In genomic region chr2:158755738-158756137, GRCh38 we compare ENCODE assay signal across 14 cellular contexts. TPM values are rescaled to one million over a fixed set of nuclear protein-coding genes. Genes with fewer than 3 reads are reported as not detected.
A peak's percentile ranks its signal among the peaks of the same experiment; 100 is the strongest.
DNase-seq lines count a peak whose midpoint lies in the region; ATAC-seq and TF ChIP-seq lines count a peak whose summit lies in the region.
"Had no signal": no experiment of that assay in that cellular context is flagged by ENCODE, and none has a peak within 500 bp of the region (broad histone marks: within the 10 kb centered on the region; RNA-seq: fewer than 3 reads in every experiment).

No MANE protein-coding gene starts in this region.

- peaks cover 17% of the 10 kb centered on the region for H3K4me1 ChIP-seq in mammary epithelial cell (ENCODE audit: insufficient read depth, low read length)
- peaks cover 4% of the 10 kb centered on the region for H3K4me1 ChIP-seq in ovary (ENCODE audit: insufficient read depth)

- H3K27me3 Mint-ChIP-seq in activated naive CD8-positive, alpha-beta T cell treated with anti-CD3 and anti-CD28 coated beads, Interleukin-2, amount 50 U/mL, for 24 hours: peaks cover 6% of the 10 kb centered on the region
- peaks cover 13% of the 10 kb centered on the region for H3K27me3 Mint-ChIP-seq in activated naive CD8-positive, alpha-beta T cell treated with anti-CD3 and anti-CD28 coated beads for 36 hours
- peaks cover 11% of the 10 kb centered on the region for H3K27me3 Mint-ChIP-seq in osteocyte (ENCODE audit: unreplicated experiment)

- BruUV-seq in mammary epithelial cell (replicated peaks; lab: Mats Ljungman, UMichigan): no TSS peak

- no peak overlapping the region for H3K4me3 ChIP-seq in mammary epithelial cell (replicated peaks in 1 of 3; ENCODE audit: insufficient read depth in 1 of 3, low read depth in 2 of 3, low read length in 3 of 3)
- no peak overlapping the region for H3K4me3 ChIP-seq in ovary
- H3K4me3 ChIP-seq: lung had no signal

- H3K4me3 Mint-ChIP-seq in activated naive CD8-positive, alpha-beta T cell treated with anti-CD3 and anti-CD28 coated beads, Interleukin-2, amount 50 U/mL, for 24 hours: no peak overlapping the region
- no peak overlapping the region for H3K4me3 Mint-ChIP-seq in activated naive CD8-positive, alpha-beta T cell treated with anti-CD3 and anti-CD28 coated beads for 36 hours
- no peak overlapping the region for H3K4me3 Mint-ChIP-seq in osteocyte (ENCODE audit: unreplicated experiment)
- H3K4me3 Mint-ChIP-seq: CD4-positive, alpha-beta T cell had no signal

- in situ Hi-C loops in mammary epithelial cell (cut with MboI; ENCODE audit: low sequenced_read_pairs in 2 of 2): no loop called here

- CTCF ChIA-PET in mammary epithelial cell (lab: Charles Lee; ENCODE audit: low non-redundant PET): no interaction called here

- no peaks in the 10 kb centered on the region for H3K36me3 Mint-ChIP-seq in activated naive CD8-positive, alpha-beta T cell treated with anti-CD3 and anti-CD28 coated beads, Interleukin-2, amount 50 U/mL, for 24 hours (ENCODE audit: low read depth)
- no peaks in the 10 kb centered on the region for H3K36me3 Mint-ChIP-seq in activated naive CD8-positive, alpha-beta T cell treated with anti-CD3 and anti-CD28 coated beads for 36 hours
- no peaks in the 10 kb centered on the region for H3K36me3 Mint-ChIP-seq in osteocyte (ENCODE audit: unreplicated experiment)

- no peak for ATAC-seq in activated naive CD8-positive, alpha-beta T cell treated with anti-CD3 and anti-CD28 coated beads, Interleukin-2, amount 50 U/mL, for 24 hours
- ATAC-seq in activated CD4-positive, CD25-positive, alpha-beta regulatory T cell treated with anti-CD3 and anti-CD28 coated beads, Interleukin-2, amount 50 U/mL, for 24 hours: no peak
- ATAC-seq: sciatic nerve had no signal

- 43% methylated on average over 6 of the region's 6 CpGs for WGBS in mammary epithelial cell (ENCODE audit: low coverage, missing lambda C conversion rate)
- 53 to 61% (median 57%) methylated on average over 6 of the region's 6 CpGs for WGBS in ovary, 3 donors

- no peaks in the 10 kb centered on the region for H3K9me3 Mint-ChIP-seq in activated naive CD8-positive, alpha-beta T cell treated with anti-CD3 and anti-CD28 coated beads, Interleukin-2, amount 50 U/mL, for 24 hours
- no peaks in the 10 kb centered on the region for H3K9me3 Mint-ChIP-seq in activated naive CD8-positive, alpha-beta T cell treated with anti-CD3 and anti-CD28 coated beads for 36 hours
- H3K9me3 Mint-ChIP-seq in osteocyte (ENCODE audit: unreplicated experiment): no peaks in the 10 kb centered on the region
- H3K9me3 Mint-ChIP-seq: CD4-positive, alpha-beta T cell had no signal

- TF ChIP-seq CTCF in mammary epithelial cell (conservative IDR thresholded peaks at IDR 0.05 in 1 of 2, IDR thresholded peaks at IDR 0.05 in 1 of 2; ENCODE audit: extremely low read depth in 1 of 2, insufficient read depth in 1 of 2, low read depth in 1 of 2, low read length in 2 of 2) (peak; percentile 43 to 56), osteocyte (IDR thresholded peaks at IDR 0.05) (peak; percentile 42), ovary (IDR thresholded peaks at IDR 0.05) (no peak)

- H3K36me3 ChIP-seq in mammary epithelial cell (ENCODE audit: insufficient read depth, low read length) (no peaks in the 10 kb centered on the region), ovary (no peaks in the 10 kb centered on the region)

- no peaks in the 10 kb centered on the region for H4K20me1 ChIP-seq in mammary epithelial cell (ENCODE audit: insufficient read depth, low read length)

- H3K27me3 ChIP-seq in mammary epithelial cell (ENCODE audit: insufficient read depth, low read length) (no peaks in the 10 kb centered on the region), ovary (no peaks in the 10 kb centered on the region)

- H3K4me1 Mint-ChIP-seq in activated naive CD8-positive, alpha-beta T cell treated with anti-CD3 and anti-CD28 coated beads, Interleukin-2, amount 50 U/mL, for 24 hours: no peaks in the 10 kb centered on the region
- H3K4me1 Mint-ChIP-seq in activated naive CD8-positive, alpha-beta T cell treated with anti-CD3 and anti-CD28 coated beads for 36 hours: no peaks in the 10 kb centered on the region
- peaks cover 10% of the 10 kb centered on the region for H3K4me1 Mint-ChIP-seq in osteocyte (ENCODE audit: unreplicated experiment)

- no peak overlapping the region for H3K27ac ChIP-seq in mammary epithelial cell (ENCODE audit: insufficient read depth, low read depth, low read length)
- no peak overlapping the region for H3K27ac ChIP-seq in ovary

- no peak for TF ChIP-seq EP300 in ovary (IDR thresholded peaks at IDR 0.05)

- DNase-seq in activated naive CD8-positive, alpha-beta T cell treated with anti-CD3 and anti-CD28 coated beads, Interleukin-2, amount 50 U/mL, for 24 hours: peak; percentile 5
- no peak for DNase-seq in activated naive CD8-positive, alpha-beta T cell treated with anti-CD3 and anti-CD28 coated beads for 36 hours
- peak; percentile 45 to 46 for DNase-seq in Kasumi-1 (lab: John Stamatoyannopoulos, UW)
- no peak for DNase-seq in mammary epithelial cell
- no peak for DNase-seq in osteocyte (ENCODE audit: extremely low spot score, unreplicated experiment)
- DNase-seq in ovary: no peak
- no peak for DNase-seq in stimulated activated CD4-positive, alpha-beta T cell treated with anti-CD3 and anti-CD28 coated beads, Interleukin-1b, Interleukin-23, amount 100 ng/mL, for 48 hours
- DNase-seq: amygdala; CD4-positive, alpha-beta T cell; NCI-H1092 treated with DMSO at 0.1 percent for 48 hours had no signal

- H3K79me2 ChIP-seq in mammary epithelial cell (ENCODE audit: insufficient read depth, low read length): no peaks in the 10 kb centered on the region

- dilution Hi-C loops in mammary epithelial cell (cut with HindIII; ENCODE audit: low sequenced_read_pairs): no loop called here

- no peak for TF ChIP-seq POLR2A in ovary (IDR thresholded peaks at IDR 0.05)

- intact Hi-C loops in mammary epithelial cell (cut with micrococcal nuclease) (loop anchor here (2.0 to 10.0 kb wide), 3 partner anchors 137 to 721 kb away; no protein-coding TSS in a partner anchor), ovary (cut with DNase I) (loop anchor here in 2 of 4 donors (10.0 kb wide), 2 partner anchors 571 to 1261 kb away; no protein-coding TSS in a partner anchor)

- H3K27ac Mint-ChIP-seq in activated naive CD8-positive, alpha-beta T cell treated with anti-CD3 and anti-CD28 coated beads, Interleukin-2, amount 50 U/mL, for 24 hours: no peak overlapping the region
- no peak overlapping the region for H3K27ac Mint-ChIP-seq in activated naive CD8-positive, alpha-beta T cell treated with anti-CD3 and anti-CD28 coated beads for 36 hours
- H3K27ac Mint-ChIP-seq in osteocyte (ENCODE audit: unreplicated experiment): no peak overlapping the region
- H3K27ac Mint-ChIP-seq: CD4-positive, alpha-beta T cell had no signal

- peak overlapping the region; percentile 43 for H2AFZ ChIP-seq in mammary epithelial cell (ENCODE audit: low read depth, low read length)

- H3K4me2 ChIP-seq in mammary epithelial cell (ENCODE audit: insufficient read depth, low read depth, low read length): no peak overlapping the region

- no peak overlapping the region for H3K9ac ChIP-seq in mammary epithelial cell (ENCODE audit: insufficient read depth, low read length)

- H3K9me3 ChIP-seq in mammary epithelial cell (replicated peaks; ENCODE audit: insufficient read depth, low read length) (no peaks in the 10 kb centered on the region), ovary (no peaks in the 10 kb centered on the region)

RNA-seq across cellular contexts. Expression of gene DAPL1, which starts 39.4 kb away (rescaled TPM):
- not detected for total RNA-seq in activated naive CD8-positive, alpha-beta T cell treated with anti-CD3 and anti-CD28 coated beads for 36 hours
- 1 to 10 TPM; 1.2 to 1.6 TPM for total RNA-seq in mammary epithelial cell
- polyA plus RNA-seq in mammary epithelial cell: 5.2 TPM
- polyA minus RNA-seq in mammary epithelial cell: not detected
- not detected in 2 replicates for total RNA-seq in osteocyte
- total RNA-seq in ovary: 10 to 100 TPM in 1 of 7 donors, 1 to 10 TPM in 4, not detected in 2; 1.2 to 64.2 (median 3.7) TPM
- 1 to 10 TPM; 3.0 to 8.3 TPM for polyA plus RNA-seq in ovary
- total RNA-seq: activated CD8-positive, alpha-beta memory T cell treated with anti-CD3 and anti-CD28 coated beads for 36 hours; CD4-positive, alpha-beta T cell; lung; sciatic nerve had no signal

Comparison
In these comparisons a context has a peak if more than half of its experiments do, and no peak if none do; other contexts are left out.
1. DNase-seq: peak in activated naive CD8-positive, alpha-beta T cell treated with anti-CD3 and anti-CD28 coated beads, Interleukin-2, amount 50 U/mL, for 24 hours (single experiment) and Kasumi-1 (2 of 2); none in activated naive CD8-positive, alpha-beta T cell treated with anti-CD3 and anti-CD28 coated beads for 36 hours (single experiment), mammary epithelial cell (single experiment), osteocyte (single experiment), ovary (0 of 5) and stimulated activated CD4-positive, alpha-beta T cell treated with anti-CD3 and anti-CD28 coated beads, Interleukin-1b, Interleukin-23, amount 100 ng/mL, for 48 hours (single experiment).
2. CTCF ChIP-seq: peak in mammary epithelial cell (2 of 2) and osteocyte (single experiment); none in ovary (0 of 3).